8 cellular contexts compared by ENCODE assay signal in the genomic region with DNA sequence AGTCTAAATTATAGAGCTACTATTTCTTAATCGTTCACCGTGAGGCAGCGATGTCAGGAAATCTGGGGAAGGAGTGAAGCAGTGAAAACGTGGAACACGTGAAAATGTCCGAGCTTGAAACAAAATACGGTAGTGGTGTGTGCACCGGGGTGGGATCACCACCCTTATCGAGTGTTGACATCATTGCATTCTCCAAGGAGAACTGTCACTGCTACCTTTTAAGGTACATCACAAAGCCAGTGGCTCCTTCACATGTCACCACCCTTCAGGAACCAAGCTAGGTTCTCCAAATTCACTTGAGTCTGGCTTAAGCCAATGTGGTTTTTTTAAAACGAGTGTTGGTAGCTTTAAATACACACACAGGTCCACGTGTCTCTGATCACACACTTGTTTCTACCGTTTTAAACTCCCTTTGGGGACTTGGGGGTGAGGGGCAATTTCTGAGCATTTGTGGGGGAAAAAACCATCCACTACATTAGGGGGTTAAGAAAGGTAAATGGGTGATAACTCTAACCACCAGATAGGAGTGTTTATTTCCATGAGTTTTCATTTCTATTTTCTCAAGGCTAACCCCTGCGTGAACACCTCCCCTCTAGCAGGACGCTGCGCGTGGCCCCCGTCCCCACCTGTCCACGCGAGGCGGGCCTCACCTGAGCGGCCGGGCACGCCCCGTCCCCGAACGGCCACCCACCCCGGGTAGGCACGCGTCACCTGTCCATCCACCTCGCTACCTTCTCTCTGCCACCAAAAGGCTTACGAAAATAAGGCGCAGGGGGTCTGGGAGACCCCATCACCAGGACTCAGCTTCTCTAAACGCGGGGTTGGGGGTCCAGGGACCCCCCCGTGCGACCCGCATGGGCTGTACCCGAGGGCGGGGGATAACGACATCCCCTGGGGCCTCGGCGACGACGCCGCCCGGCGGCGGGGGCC. TPM values are rescaled to one million over a fixed set of nuclear protein-coding genes. Genes with fewer than 3 reads are reported as not detected.
A peak's percentile ranks its signal among the peaks of the same experiment; 100 is the strongest.
DNase-seq lines count a peak whose midpoint lies in the region; ATAC-seq and TF ChIP-seq lines count a peak whose summit lies in the region.

No MANE protein-coding gene starts in this region.

- H3K27me3 Mint-ChIP-seq in nephron (ENCODE audit: low read depth) = no peaks in the 10 kb centered on the region

- peak overlapping the region; percentile 80 to 98 (median 93) for H3K27ac ChIP-seq in esophagus squamous epithelium

- intact Hi-C loops in esophagus squamous epithelium (cut with DNase I) = no loop called here

- 1 to 2% methylated on average over 23 to 29 of the region's 48 CpGs for WGBS in esophagus squamous epithelium, 2 donors

- no peaks in the 10 kb centered on the region for H3K9me3 Mint-ChIP-seq in nephron

- no peaks in the 10 kb centered on the region for H3K36me3 Mint-ChIP-seq in nephron (ENCODE audit: low read depth)

- peak overlapping the region; percentile 91 for H3K4me3 ChIP-seq in AG09309 (ENCODE audit: control insufficient read depth, low read depth, low read length)
- H3K4me3 ChIP-seq in esophagus squamous epithelium = peak overlapping the region; percentile 79 to 91 (median 84)

- H3K9me3 ChIP-seq in esophagus squamous epithelium = no peaks in the 10 kb centered on the region

- peaks cover 19% of the 10 kb centered on the region for H3K4me1 Mint-ChIP-seq in nephron

- H3K36me3 ChIP-seq in esophagus squamous epithelium = peaks cover 0 to 5% (median 0%) of the 10 kb centered on the region in 3 donors

- H3K4me3 Mint-ChIP-seq in nephron = peak overlapping the region; percentile 87 to 98 (median 96)

- H3K4me1 ChIP-seq in esophagus squamous epithelium = peaks cover 0 to 33% (median 13%) of the 10 kb centered on the region in 3 donors

- peak overlapping the region; percentile 93 to 98 (median 94) for H3K27ac Mint-ChIP-seq in nephron

- no peak for DNase-seq in AG09309 (ENCODE audit: low read depth)
- peak; percentile 25 for DNase-seq in NCI-H526 treated with DMSO at 0.1 percent for 48 hours (lab: John Stamatoyannopoulos, UW)
- peak; percentile 12 for DNase-seq in activated T-cell treated with anti-CD3 and anti-CD28 coated beads for 48 hours (ENCODE audit: low read depth)
- DNase-seq in esophagus squamous epithelium (lab: John Stamatoyannopoulos, UW) = no peak
- DNase-seq in NCI-H524 treated with DMSO at 0.1 percent for 48 hours (lab: John Stamatoyannopoulos, UW) = no peak

- no peak for TF ChIP-seq CTCF in AG09309 (IDR thresholded peaks at IDR 0.05; ENCODE audit: control insufficient read depth, insufficient read depth, low read depth, low read length, missing control alignments)
- no peak for TF ChIP-seq CTCF in esophagus squamous epithelium (IDR thresholded peaks at IDR 0.05)
- TF ChIP-seq CTCF in nephron (IDR thresholded peaks at IDR 0.05; ENCODE audit: unreplicated experiment in 3 of 3) = no peak

- peak; percentile 4 for ATAC-seq in GM18520 (IDR thresholded peaks at IDR 0.05; ENCODE audit: unreplicated experiment)
- peak; percentile 33 for ATAC-seq in HG03045 (IDR thresholded peaks at IDR 0.05; ENCODE audit: unreplicated experiment)

- no peak for TF ChIP-seq POLR2A in esophagus squamous epithelium (IDR thresholded peaks at IDR 0.05)

- H3K27me3 ChIP-seq in esophagus squamous epithelium = no peaks in the 10 kb centered on the region

RNA-seq across cellular contexts. Expression of a gene that starts 1.0 kb away (rescaled TPM):
- 1 to 10 TPM; 4.7 to 9.2 (median 5.4) TPM for total RNA-seq in esophagus squamous epithelium

Comparison
In these comparisons a context has a peak if more than half of its experiments do, and no peak if none do; other contexts are left out.
1. DNase-seq: peak in NCI-H526 treated with DMSO at 0.1 percent for 48 hours (single experiment) and activated T-cell treated with anti-CD3 and anti-CD28 coated beads for 48 hours (single experiment); none in AG09309 (single experiment), esophagus squamous epithelium (single experiment) and NCI-H524 treated with DMSO at 0.1 percent for 48 hours (single experiment).